In the genomic region with DNA sequence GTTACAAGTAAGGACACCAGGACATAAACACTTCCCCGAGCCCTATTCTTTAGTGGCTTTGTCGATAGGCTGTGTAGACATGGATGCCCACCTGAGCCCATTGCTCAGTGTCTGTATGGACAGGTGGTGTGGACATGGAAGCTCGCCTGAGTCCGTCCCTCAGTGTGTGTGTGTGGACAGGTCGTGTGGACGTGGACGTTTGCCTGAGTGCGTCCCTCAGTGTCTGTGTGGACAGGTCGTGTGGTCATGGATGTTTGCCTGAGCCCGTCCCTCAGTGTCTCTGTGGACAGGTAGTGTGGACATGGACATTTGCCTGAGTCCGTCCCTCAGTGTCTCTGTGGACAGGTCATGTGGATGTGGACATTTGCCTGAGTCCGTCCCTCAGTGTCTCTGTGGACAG, we compare ENCODE assay signal across 19 cellular contexts. TPM values are rescaled to one million over a fixed set of nuclear protein-coding genes. Genes with fewer than 3 reads are reported as not detected.
A peak's percentile ranks its signal among the peaks of the same experiment; 100 is the strongest.
DNase-seq lines count a peak whose midpoint lies in the region; FAIRE-seq and TF ChIP-seq lines count a peak whose summit lies in the region.
"Had no signal": no experiment of that assay in that cellular context is flagged by ENCODE, and none has a peak within 500 bp of the region (broad histone marks: within the 10 kb centered on the region; RNA-seq: fewer than 3 reads in every experiment).

No MANE protein-coding gene starts in this region.

- no peaks in the 10 kb centered on the region for H4K20me1 ChIP-seq in neural progenitor cell (ENCODE audit: low read depth)

- 91% methylated on average over 12 of the region's 12 CpGs; no CpG with 5 or more reads in 1 of the 2 donors for WGBS in transverse colon (ENCODE audit: low coverage in 1 of 2), 2 donors

- H3K4me1 Mint-ChIP-seq in activated T-cell treated with anti-CD3 and anti-CD28 coated beads, Interleukin-2, amount 50 U/mL, for 24 hours (ENCODE audit: low read depth) = peaks cover 48% of the 10 kb centered on the region
- H3K4me1 Mint-ChIP-seq in neural progenitor cell = peaks cover 14% of the 10 kb centered on the region

- H3K4me1 ChIP-seq in neural progenitor cell (no peaks in the 10 kb centered on the region), transverse colon (peaks cover 10 to 39% (median 20%) of the 10 kb centered on the region in 4 donors)
- H3K4me1 ChIP-seq: A549 had no signal

- peak; percentile 12 for DNase-seq in activated T-cell treated with anti-CD3 and anti-CD28 coated beads, Interleukin-2, amount 50 U/mL, for 24 hours
- DNase-seq in activated T-cell treated with anti-CD3 and anti-CD28 coated beads, Interleukin-2, amount 50 U/mL, for 1 hour = no peak
- DNase-seq in coronary artery (ENCODE audit: low spot score) = no peak
- DNase-seq in neural progenitor cell (ENCODE audit: low spot score) = no peak
- DNase-seq in transverse colon = no peak
- DNase-seq in Ammon's horn (ENCODE audit: low spot score) = no peak
- no peak for DNase-seq in HTR-8/SVneo (ENCODE audit: insufficient read length, low spot score)
- no peak for DNase-seq in anterior cingulate cortex (lab: John Stamatoyannopoulos, UW)
- DNase-seq: activated CD4-positive, alpha-beta T cell treated with anti-CD3 and anti-CD28 coated beads for 36 hours; activated T-cell treated with anti-CD3 and anti-CD28 coated beads for 4 hours; brain microvascular endothelial cell; left colon; NCI-H1417 treated with DMSO at 0.1 percent for 48 hours; NCI-H524 had no signal

- TF ChIP-seq CTCF in coronary artery (IDR thresholded peaks at IDR 0.05) (no peak), neural progenitor cell (IDR thresholded peaks at IDR 0.05) (no peak), transverse colon (IDR thresholded peaks at IDR 0.05) (no peak)

- no peak for TF ChIP-seq EP300 in transverse colon (IDR thresholded peaks at IDR 0.05; ENCODE audit: low read depth)

- in situ Hi-C loops in transverse colon (cut with MboI; ENCODE audit: low pct_ligation_motif_present in 1 of 4, low pct_unique_long_range_greater_than_20kb in 1 of 4, low sequenced_read_pairs in 3 of 4) = no loop called here

- no peak overlapping the region for H3K4me2 ChIP-seq in neural progenitor cell
- H3K4me2 ChIP-seq: A549 had no signal

- no peaks in the 10 kb centered on the region for H3K9me3 ChIP-seq in neural progenitor cell (ENCODE audit: low read depth)
- peaks cover 0 to 6% of the 10 kb centered on the region in 2 donors for H3K9me3 ChIP-seq in transverse colon

- H3K9ac ChIP-seq in neural progenitor cell = no peak overlapping the region

- intact Hi-C loops in transverse colon (cut with DNase I; ENCODE audit: low total_unique reads) = loop anchor here (5.0 kb wide), 1 partner anchor 33 kb away; no protein-coding TSS in a partner anchor

- no peak overlapping the region for H3K27ac Mint-ChIP-seq in activated T-cell treated with anti-CD3 and anti-CD28 coated beads, Interleukin-2, amount 50 U/mL, for 24 hours
- peak overlapping the region; percentile 43 for H3K27ac Mint-ChIP-seq in neural progenitor cell
- H3K27ac Mint-ChIP-seq: activated naive CD4-positive, alpha-beta T cell treated with anti-CD3 and anti-CD28 coated beads, Interleukin-2, amount 50 U/mL, for 24 hours; dendritic cell treated with granulocyte-macrophage colony-stimulating factor and Interleukin-4, amounts not matched to agents 40 ng/mL and 50 ng/mL, for 4 days had no signal

- no peaks in the 10 kb centered on the region for H3K36me3 ChIP-seq in neural progenitor cell
- no peaks in the 10 kb centered on the region for H3K36me3 ChIP-seq in transverse colon
- H3K36me3 ChIP-seq: brain microvascular endothelial cell had no signal

- no peaks in the 10 kb centered on the region for H3K79me2 ChIP-seq in neural progenitor cell (ENCODE audit: low read depth)

- FAIRE-seq in HTR-8/SVneo (lab: Jason Lieb, UNC) = no peak
- FAIRE-seq: A549 had no signal

- H2AFZ ChIP-seq in neural progenitor cell (replicated peaks) = no peak overlapping the region

- TF ChIP-seq POLR2A in transverse colon (IDR thresholded peaks at IDR 0.05) = no peak

- no peak overlapping the region for H3K4me3 ChIP-seq in coronary artery
- no peak overlapping the region for H3K4me3 ChIP-seq in neural progenitor cell
- H3K4me3 ChIP-seq in transverse colon = no peak overlapping the region
- H3K4me3 ChIP-seq: A549 had no signal

- H3K4me3 Mint-ChIP-seq in activated T-cell treated with anti-CD3 and anti-CD28 coated beads, Interleukin-2, amount 50 U/mL, for 24 hours = no peak overlapping the region
- H3K4me3 Mint-ChIP-seq in neural progenitor cell = no peak overlapping the region
- H3K4me3 Mint-ChIP-seq: activated CD4-positive, alpha-beta T cell treated with anti-CD3 and anti-CD28 coated beads for 36 hours; dendritic cell treated with granulocyte-macrophage colony-stimulating factor and Interleukin-4, amounts not matched to agents 40 ng/mL and 50 ng/mL, for 4 days had no signal

- no peaks in the 10 kb centered on the region for H3K27me3 ChIP-seq in neural progenitor cell
- H3K27me3 ChIP-seq in transverse colon = no peaks in the 10 kb centered on the region
- H3K27me3 ChIP-seq: brain microvascular endothelial cell had no signal

- H3K9me3 Mint-ChIP-seq in activated T-cell treated with anti-CD3 and anti-CD28 coated beads, Interleukin-2, amount 50 U/mL, for 24 hours = peaks cover 8% of the 10 kb centered on the region
- H3K9me3 Mint-ChIP-seq in neural progenitor cell = peaks cover 25% of the 10 kb centered on the region
- H3K9me3 Mint-ChIP-seq: activated naive CD4-positive, alpha-beta T cell treated with anti-CD3 and anti-CD28 coated beads, Interleukin-2, amount 50 U/mL, for 24 hours had no signal

- H3F3A ChIP-seq in neural progenitor cell (ENCODE audit: low read depth) = no peaks in the 10 kb centered on the region

- H3K27ac ChIP-seq in coronary artery (peak overlapping the region; percentile 94 to 99), neural progenitor cell (no peak overlapping the region), transverse colon (peak overlapping the region in 3 of 4 donors; percentile 81 to 95 (median 87))
- H3K27ac ChIP-seq: epithelial cell of prostate had no signal

- H3K27me3 Mint-ChIP-seq in activated T-cell treated with anti-CD3 and anti-CD28 coated beads, Interleukin-2, amount 50 U/mL, for 24 hours = peaks cover 64% of the 10 kb centered on the region
- H3K27me3 Mint-ChIP-seq in neural progenitor cell (ENCODE audit: insufficient read depth, low read depth) = peaks cover 16% of the 10 kb centered on the region

- H3K36me3 Mint-ChIP-seq in activated T-cell treated with anti-CD3 and anti-CD28 coated beads, Interleukin-2, amount 50 U/mL, for 24 hours (ENCODE audit: low read depth) = no peaks in the 10 kb centered on the region
- H3K36me3 Mint-ChIP-seq in neural progenitor cell = peaks cover 3% of the 10 kb centered on the region
- H3K36me3 Mint-ChIP-seq: activated naive CD4-positive, alpha-beta T cell treated with anti-CD3 and anti-CD28 coated beads, Interleukin-2, amount 50 U/mL, for 24 hours; CD14-positive monocyte had no signal

RNA-seq across cellular contexts. Expression of a gene that starts 38.7 kb away (rescaled TPM):
- 5.2 and 22.8 TPM in 2 replicates for total RNA-seq in neural progenitor cell (ENCODE audit: low replicate concordance)
- total RNA-seq in transverse colon = 100 to 1,000 TPM; 172 to 550 (median 346) TPM
